13 cellular contexts compared by ENCODE assay signal in genomic region chr14:68286667-68287066, GRCh38.
DNase-seq lines count a peak whose midpoint lies in the region; ATAC-seq and TF ChIP-seq lines count a peak whose summit lies in the region.
"Had no signal": no experiment of that assay in that cellular context is flagged by ENCODE, and none has a peak within 500 bp of the region (broad histone marks: within the 10 kb centered on the region; RNA-seq: fewer than 3 reads in every experiment).

No MANE protein-coding gene starts in this region.

- H2AFZ ChIP-seq in SU-DHL-6 (ENCODE audit: low read depth, low read length, severe bottlenecking) = no peak overlapping the region

- H3K4me1 ChIP-seq in foreskin keratinocyte = peaks cover 9% of the 10 kb centered on the region

- H3K27ac ChIP-seq in SU-DHL-6 (ENCODE audit: low read depth, low read length) (peak overlapping the region; percentile 98), foreskin keratinocyte (no peak overlapping the region)

- ATAC-seq in activated CD4-positive, CD25-positive, alpha-beta regulatory T cell treated with anti-CD3 and anti-CD28 coated beads, Interleukin-2, amount 50 U/mL, for 24 hours = peak; percentile 18 to 37
- peak; percentile 77 for ATAC-seq in foreskin keratinocyte
- no peak for ATAC-seq in stimulated activated memory B cell treated with anti-CD40 and anti-IgM and Interleukin-4, amounts not matched to agents 10 μg/mL and 1 μg/mL and 100 μg/mL, for 72 hours
- ATAC-seq in GM18861 (IDR thresholded peaks at IDR 0.05; ENCODE audit: unreplicated experiment) = no peak

- H3F3A ChIP-seq in SU-DHL-6 (ENCODE audit: insufficient read depth) = peaks cover 60% of the 10 kb centered on the region

- H3K36me3 Mint-ChIP-seq in stimulated activated memory B cell treated with anti-CD40 and anti-IgM and Interleukin-4, amounts not matched to agents 10 μg/mL and 1 μg/mL and 100 μg/mL, for 72 hours = no peaks in the 10 kb centered on the region

- no peaks in the 10 kb centered on the region for H3K36me3 ChIP-seq in SU-DHL-6 (ENCODE audit: low read length)

- no peaks in the 10 kb centered on the region for H3K9me3 ChIP-seq in SU-DHL-6 (ENCODE audit: insufficient read depth, low read length)

- H3K27ac Mint-ChIP-seq in stimulated activated memory B cell treated with anti-CD40 and anti-IgM and Interleukin-4, amounts not matched to agents 10 μg/mL and 1 μg/mL and 100 μg/mL, for 72 hours = peak overlapping the region; percentile 96

- H3K4me3 ChIP-seq in SU-DHL-6 (ENCODE audit: insufficient read depth, low read length, poor library complexity, severe bottlenecking) = no peak overlapping the region

- no peak overlapping the region for H3K4me3 Mint-ChIP-seq in stimulated activated memory B cell treated with anti-CD40 and anti-IgM and Interleukin-4, amounts not matched to agents 10 μg/mL and 1 μg/mL and 100 μg/mL, for 72 hours
- H3K4me3 Mint-ChIP-seq: activated T-cell treated with anti-CD3 and anti-CD28 coated beads, Interleukin-2, amount 50 U/mL, for 24 hours had no signal

- H3K9ac ChIP-seq in SU-DHL-6 (ENCODE audit: low read length) = no peak overlapping the region

- H3K4me2 ChIP-seq in SU-DHL-6 (ENCODE audit: low read depth, low read length, poor library complexity, severe bottlenecking) = no peak overlapping the region

- TF ChIP-seq CTCF in SU-DHL-6 (IDR thresholded peaks at IDR 0.05; ENCODE audit: insufficient read depth, low read length, poor library complexity, severe bottlenecking) = no peak
- TF ChIP-seq CTCF in foreskin keratinocyte (conservative IDR thresholded peaks at IDR 0.05) = no peak

- DNase-seq in activated CD4-positive, CD25-positive, alpha-beta regulatory T cell (lab: John Stamatoyannopoulos, UW) = no peak
- DNase-seq in foreskin keratinocyte = peak; percentile 13 to 65
- DNase-seq in AG08395 (ENCODE audit: low spot score) = no peak
- DNase-seq in OCI-M1 (lab: John Stamatoyannopoulos, UW) = no peak
- DNase-seq: 8988T; activated T-cell treated with anti-CD3 and anti-CD28 coated beads, Interleukin-2, amount 50 U/mL, for 24 hours; H7; NCI-H2171; SW 1271 had no signal

- no peaks in the 10 kb centered on the region for H4K20me1 ChIP-seq in SU-DHL-6 (ENCODE audit: low read depth, low read length)

- H3K4me1 Mint-ChIP-seq in stimulated activated memory B cell treated with anti-CD40 and anti-IgM and Interleukin-4, amounts not matched to agents 10 μg/mL and 1 μg/mL and 100 μg/mL, for 72 hours = peaks cover 66% of the 10 kb centered on the region

- H3K27me3 Mint-ChIP-seq in stimulated activated memory B cell treated with anti-CD40 and anti-IgM and Interleukin-4, amounts not matched to agents 10 μg/mL and 1 μg/mL and 100 μg/mL, for 72 hours = no peaks in the 10 kb centered on the region
- H3K27me3 Mint-ChIP-seq: activated T-cell treated with anti-CD3 and anti-CD28 coated beads, Interleukin-2, amount 50 U/mL, for 24 hours had no signal

- H3K27me3 ChIP-seq in SU-DHL-6 (ENCODE audit: low read length) (no peaks in the 10 kb centered on the region), foreskin keratinocyte (no peaks in the 10 kb centered on the region)

- no peaks in the 10 kb centered on the region for H3K9me3 Mint-ChIP-seq in stimulated activated memory B cell treated with anti-CD40 and anti-IgM and Interleukin-4, amounts not matched to agents 10 μg/mL and 1 μg/mL and 100 μg/mL, for 72 hours

- H3K79me2 ChIP-seq in SU-DHL-6 (ENCODE audit: insufficient read depth, low read length) = no peaks in the 10 kb centered on the region

- H3K9me2 ChIP-seq in SU-DHL-6 (replicated peaks; ENCODE audit: insufficient read depth, low read length) = no peaks in the 10 kb centered on the region

Comparison
In these comparisons a context has a peak if more than half of its experiments do, and no peak if none do; other contexts are left out.
1. ATAC-seq: peak in activated CD4-positive, CD25-positive, alpha-beta regulatory T cell treated with anti-CD3 and anti-CD28 coated beads, Interleukin-2, amount 50 U/mL, for 24 hours (2 of 2) and foreskin keratinocyte (single experiment); none in stimulated activated memory B cell treated with anti-CD40 and anti-IgM and Interleukin-4, amounts not matched to agents 10 μg/mL and 1 μg/mL and 100 μg/mL, for 72 hours (single experiment) and GM18861 (single experiment).
2. DNase-seq: peak in foreskin keratinocyte (2 of 2); none in activated CD4-positive, CD25-positive, alpha-beta regulatory T cell (0 of 4), AG08395 (single experiment) and OCI-M1 (single experiment).